In the genomic region with DNA sequence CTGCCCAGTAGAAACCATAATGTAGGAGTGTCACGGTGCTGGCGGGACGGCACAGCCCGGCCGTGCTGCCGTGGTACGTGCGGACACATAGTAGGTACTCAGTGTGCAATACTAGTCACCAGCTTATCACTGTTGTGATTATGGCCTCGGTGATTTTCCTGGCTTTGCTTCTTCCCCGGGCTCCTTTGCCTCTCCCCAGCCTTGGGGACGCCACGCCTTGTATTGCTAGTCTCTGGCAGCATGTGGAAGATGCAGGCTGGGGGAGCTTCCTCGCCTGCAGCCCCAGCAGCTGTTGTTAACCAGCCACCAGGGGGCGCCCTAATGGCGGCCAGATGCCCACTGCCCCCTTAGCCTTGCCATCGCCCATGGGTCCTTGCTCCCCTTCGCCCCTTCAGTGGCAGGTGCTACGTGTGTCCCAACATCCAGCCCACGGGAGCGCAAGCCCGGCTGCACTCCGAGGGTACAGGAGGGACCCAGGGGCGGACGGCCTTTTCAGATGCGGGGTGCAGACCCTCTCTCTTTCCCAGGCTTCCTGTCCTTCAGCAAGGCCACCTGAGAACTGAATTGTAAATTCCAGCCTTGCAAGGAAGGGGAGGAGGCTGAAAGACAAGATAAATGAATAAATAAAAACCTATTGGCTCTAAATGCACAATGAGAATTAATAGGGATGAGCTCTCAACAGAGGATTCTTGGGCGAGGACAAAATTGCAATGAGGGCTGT, we compare ENCODE assay signal across 8 cellular contexts. TPM values are rescaled to one million over a fixed set of nuclear protein-coding genes. Genes with fewer than 3 reads are reported as not detected.
DNase-seq lines count a peak whose midpoint lies in the region; ATAC-seq and TF ChIP-seq lines count a peak whose summit lies in the region.

No MANE protein-coding gene starts in this region.

- H3K9me2 ChIP-seq in SU-DHL-6 (replicated peaks; ENCODE audit: insufficient read depth, low read length), result no peaks in the 10 kb centered on the region

- no TSS peak for BruUV-seq in Calu3 (replicated peaks; lab: Mats Ljungman, UMichigan)

- H3K9me3 ChIP-seq in SU-DHL-6 (ENCODE audit: insufficient read depth, low read length) (no peaks in the 10 kb centered on the region), left ventricle myocardium inferior (replicated peaks) (no peaks in the 10 kb centered on the region), spleen (no peaks in the 10 kb centered on the region)

- no peaks in the 10 kb centered on the region for H3F3A ChIP-seq in SU-DHL-6 (ENCODE audit: insufficient read depth)

- H3K9ac ChIP-seq in KMS-11 (no peak overlapping the region), SU-DHL-6 (ENCODE audit: low read length) (no peak overlapping the region)

- H3K27ac Mint-ChIP-seq in Calu3 (ENCODE audit: unreplicated experiment), result no peak overlapping the region
- H3K27ac Mint-ChIP-seq in activated naive CD8-positive, alpha-beta T cell treated with anti-CD3 and anti-CD28 coated beads for 36 hours, result no peak overlapping the region

- no peaks in the 10 kb centered on the region for H3K4me1 Mint-ChIP-seq in Calu3 (ENCODE audit: low read depth, unreplicated experiment)
- no peaks in the 10 kb centered on the region for H3K4me1 Mint-ChIP-seq in activated naive CD8-positive, alpha-beta T cell treated with anti-CD3 and anti-CD28 coated beads for 36 hours

- no peak overlapping the region for H2AFZ ChIP-seq in KMS-11 (ENCODE audit: low read depth)
- no peak overlapping the region for H2AFZ ChIP-seq in SU-DHL-6 (ENCODE audit: low read depth, low read length, severe bottlenecking)

- H3K4me2 ChIP-seq in KMS-11 (no peak overlapping the region), SU-DHL-6 (ENCODE audit: low read depth, low read length, poor library complexity, severe bottlenecking) (no peak overlapping the region)

- H3K27ac ChIP-seq in KMS-11 (no peak overlapping the region), SU-DHL-6 (ENCODE audit: low read depth, low read length) (no peak overlapping the region), left ventricle myocardium inferior (replicated peaks) (no peak overlapping the region), spleen (no peak overlapping the region)

- DNase-seq in Calu3 (peak; percentile 54), left ventricle myocardium inferior (peak; percentile 55), spleen (peak; percentile 89)
- DNase-seq in activated naive CD8-positive, alpha-beta T cell treated with anti-CD3 and anti-CD28 coated beads for 36 hours, result peak; percentile 67

- H3K27me3 ChIP-seq in KMS-11 (ENCODE audit: insufficient read depth, low read depth), result peaks cover 84% of the 10 kb centered on the region
- H3K27me3 ChIP-seq in SU-DHL-6 (ENCODE audit: low read length), result no peaks in the 10 kb centered on the region
- peaks cover 69% of the 10 kb centered on the region for H3K27me3 ChIP-seq in left ventricle myocardium inferior (ENCODE audit: low read depth)
- H3K27me3 ChIP-seq in spleen (replicated peaks in 1 of 7), result peaks cover 0 to 74% (median 28%) of the 10 kb centered on the region in 7 donors

- H4K20me1 ChIP-seq in KMS-11 (ENCODE audit: insufficient read depth) (no peaks in the 10 kb centered on the region), SU-DHL-6 (ENCODE audit: low read depth, low read length) (no peaks in the 10 kb centered on the region)

- H3K79me2 ChIP-seq in KMS-11 (ENCODE audit: insufficient read depth, low read depth) (no peaks in the 10 kb centered on the region), SU-DHL-6 (ENCODE audit: insufficient read depth, low read length) (no peaks in the 10 kb centered on the region)

- no peaks in the 10 kb centered on the region for H3K36me3 Mint-ChIP-seq in Calu3 (ENCODE audit: insufficient read depth, unreplicated experiment)
- H3K36me3 Mint-ChIP-seq in activated naive CD8-positive, alpha-beta T cell treated with anti-CD3 and anti-CD28 coated beads for 36 hours, result no peaks in the 10 kb centered on the region

- H3K4me1 ChIP-seq in KMS-11 (ENCODE audit: low read depth, poor library complexity, severe bottlenecking), result no peaks in the 10 kb centered on the region
- H3K4me1 ChIP-seq in left ventricle myocardium inferior, result peaks cover 7% of the 10 kb centered on the region
- H3K4me1 ChIP-seq in spleen, result peaks cover 0 to 15% (median under 1%) of the 10 kb centered on the region in 6 donors

- H3K36me3 ChIP-seq in KMS-11 (ENCODE audit: insufficient read depth) (no peaks in the 10 kb centered on the region), SU-DHL-6 (ENCODE audit: low read length) (no peaks in the 10 kb centered on the region), left ventricle myocardium inferior (no peaks in the 10 kb centered on the region), spleen (peaks cover 0 to 33% (median 0%) of the 10 kb centered on the region in 6 donors)

- TF ChIP-seq POLR2A in spleen (IDR thresholded peaks at IDR 0.05), result no peak

- H3K27me3 Mint-ChIP-seq in Calu3 (ENCODE audit: unreplicated experiment), result peaks cover 97% of the 10 kb centered on the region
- peaks cover 30% of the 10 kb centered on the region for H3K27me3 Mint-ChIP-seq in activated naive CD8-positive, alpha-beta T cell treated with anti-CD3 and anti-CD28 coated beads for 36 hours

- H3K9me3 Mint-ChIP-seq in Calu3 (ENCODE audit: low read depth, unreplicated experiment), result no peaks in the 10 kb centered on the region
- H3K9me3 Mint-ChIP-seq in activated naive CD8-positive, alpha-beta T cell treated with anti-CD3 and anti-CD28 coated beads for 36 hours, result no peaks in the 10 kb centered on the region

- H3K4me3 Mint-ChIP-seq in Calu3 (ENCODE audit: low read depth, unreplicated experiment), result no peak overlapping the region
- H3K4me3 Mint-ChIP-seq in activated naive CD8-positive, alpha-beta T cell treated with anti-CD3 and anti-CD28 coated beads for 36 hours, result no peak overlapping the region

- WGBS in spleen, 5 donors, result 34 to 48% (median 38%) methylated on average over 26 of the region's 26 CpGs

- no peak overlapping the region for H3K4me3 ChIP-seq in KMS-11 (IDR thresholded peaks at IDR 0.05; ENCODE audit: insufficient read depth, low read depth, low read length)
- no peak overlapping the region for H3K4me3 ChIP-seq in SU-DHL-6 (ENCODE audit: insufficient read depth, low read length, poor library complexity, severe bottlenecking)
- no peak overlapping the region for H3K4me3 ChIP-seq in left ventricle myocardium inferior
- no peak overlapping the region for H3K4me3 ChIP-seq in spleen

- intact Hi-C loops in Calu3 (cut with micrococcal nuclease; ENCODE audit: unreplicated experiment) (no loop called here), left ventricle myocardium inferior (cut with micrococcal nuclease) (no loop called here), spleen (cut with DNase I; ENCODE audit: low total_unique reads) (loop anchor here (10.0 kb wide), 1 partner anchor 65 kb away; no protein-coding TSS in a partner anchor)

- CTCF ChIA-PET in Calu3 (lab: Charles Lee), result interaction anchor here (1.0 to 1.6 kb wide), 2 partner anchors 67 to 68 kb away, joined by 4 to 13 read pairs; no protein-coding TSS in a partner anchor

- ATAC-seq in GM18870 (IDR thresholded peaks at IDR 0.05; ENCODE audit: unreplicated experiment), result no peak
- ATAC-seq in GM19455 (IDR thresholded peaks at IDR 0.05; ENCODE audit: unreplicated experiment), result no peak

- peak; percentile 82 for TF ChIP-seq CTCF in Calu3 (IDR thresholded peaks at IDR 0.05; ENCODE audit: unreplicated experiment)
- TF ChIP-seq CTCF in KMS-11 (conservative IDR thresholded peaks at IDR 0.05; ENCODE audit: low read depth, low read length), result peak; percentile 93
- TF ChIP-seq CTCF in SU-DHL-6 (IDR thresholded peaks at IDR 0.05; ENCODE audit: insufficient read depth, low read length, poor library complexity, severe bottlenecking), result peak; percentile 91
- peak; percentile 85 for TF ChIP-seq CTCF in left ventricle myocardium inferior (IDR thresholded peaks at IDR 0.05; ENCODE audit: borderline replicate concordance)
- peak; percentile 33 to 93 (median 86) for TF ChIP-seq CTCF in spleen (IDR thresholded peaks at IDR 0.05 in 8 of 11, conservative IDR thresholded peaks at IDR 0.05 in 3 of 11)

RNA-seq across cellular contexts. Expression of a gene that starts 8.0 kb away (rescaled TPM):
- not detected in 2 replicates for total RNA-seq in Calu3 (2022)
- total RNA-seq in activated naive CD8-positive, alpha-beta T cell treated with anti-CD3 and anti-CD28 coated beads for 36 hours, result 1 to 10 TPM; 1.2 to 1.6 TPM
- 1.9 TPM for total RNA-seq in left ventricle myocardium inferior
- 10 to 100 TPM in 4 of 7 donors, 1 to 10 TPM in 3; 3.1 to 22.4 (median 13.7) TPM for total RNA-seq in spleen
- 1 to 10 TPM in 1 of 3 donors, under 1 TPM in 2; 0.44 to 2.8 (median 0.96) TPM for polyA plus RNA-seq in spleen
